In genomic region chr2:190533175-190533967, GRCh38 we compare ENCODE assay signal across 8 cellular contexts. TPM values are rescaled to one million over a fixed set of nuclear protein-coding genes. Genes with fewer than 3 reads are reported as not detected.
A peak's percentile ranks its signal among the peaks of the same experiment; 100 is the strongest.
DNase-seq lines count a peak whose midpoint lies in the region; ATAC-seq and TF ChIP-seq lines count a peak whose summit lies in the region.

No MANE protein-coding gene starts in this region.

- H3K27me3 Mint-ChIP-seq in activated B cell treated with CpG ODN at 0.5 μM for 24 hours (no peaks in the 10 kb centered on the region), glutamatergic neuron (ENCODE audit: unreplicated experiment) (no peaks in the 10 kb centered on the region)
- H3K27me3 Mint-ChIP-seq in stimulated activated memory B cell treated with anti-CD40 and anti-IgM and Interleukin-4, amounts not matched to agents 10 μg/mL and 1 μg/mL and 100 μg/mL, for 72 hours, result no peaks in the 10 kb centered on the region

- ATAC-seq in activated B cell treated with CpG ODN at 0.5 μM for 24 hours (ENCODE audit: low read depth), result no peak
- no peak for ATAC-seq in stimulated activated memory B cell treated with anti-CD40 and anti-IgM and Interleukin-4, amounts not matched to agents 10 μg/mL and 1 μg/mL and 100 μg/mL, for 72 hours

- peak; percentile 15 for DNase-seq in activated CD8-positive, alpha-beta memory T cell treated with anti-CD3 and anti-CD28 coated beads, Interleukin-2, amount 50 U/mL, for 24 hours (ENCODE audit: extremely low read depth)
- no peak for DNase-seq in activated CD8-positive, alpha-beta memory T cell treated with anti-CD3 and anti-CD28 coated beads, Interleukin-2, amount 50 U/mL, for 4 hours
- peak; percentile 33 for DNase-seq in activated B cell treated with CpG ODN at 0.5 μM for 24 hours
- no peak for DNase-seq in glutamatergic neuron
- no peak for DNase-seq in GM20000 (ENCODE audit: low spot score)
- no peak for DNase-seq in D341Med (ENCODE audit: low spot score)
- no peak for DNase-seq in GM03348 (ENCODE audit: low spot score)

- H3K36me3 Mint-ChIP-seq in activated B cell treated with CpG ODN at 0.5 μM for 24 hours (ENCODE audit: low read depth), result peaks cover 18% of the 10 kb centered on the region
- no peaks in the 10 kb centered on the region for H3K36me3 Mint-ChIP-seq in glutamatergic neuron (ENCODE audit: unreplicated experiment)
- H3K36me3 Mint-ChIP-seq in stimulated activated memory B cell treated with anti-CD40 and anti-IgM and Interleukin-4, amounts not matched to agents 10 μg/mL and 1 μg/mL and 100 μg/mL, for 72 hours, result peaks cover 19% of the 10 kb centered on the region

- peak overlapping the region; percentile 97 for H3K4me3 Mint-ChIP-seq in activated B cell treated with CpG ODN at 0.5 μM for 24 hours
- peak overlapping the region; percentile 94 for H3K4me3 Mint-ChIP-seq in glutamatergic neuron (ENCODE audit: unreplicated experiment)
- peak overlapping the region; percentile 93 for H3K4me3 Mint-ChIP-seq in stimulated activated memory B cell treated with anti-CD40 and anti-IgM and Interleukin-4, amounts not matched to agents 10 μg/mL and 1 μg/mL and 100 μg/mL, for 72 hours

- POLR2A ChIA-PET in activated B cell treated with CpG ODN at 0.5 μM for 24 hours (lab: Charles Lee), result interaction anchor here (0.6 to 4.6 kb wide), 23 partner anchors 7 to 446 kb away, joined by 3 to 38 read pairs (median 5); partner anchors contain the start of genes GLS and NAB1

- intact Hi-C loops in activated B cell treated with CpG ODN at 0.5 μM for 24 hours (cut with micrococcal nuclease), result loop anchor here (5.0 kb wide), 2 partner anchors 861 to 1144 kb away; partner anchors contain the start of genes ANKAR and NABP1

- H3K9me3 Mint-ChIP-seq in activated B cell treated with CpG ODN at 0.5 μM for 24 hours (peaks cover 11% of the 10 kb centered on the region), glutamatergic neuron (ENCODE audit: unreplicated experiment) (peaks cover 7% of the 10 kb centered on the region)
- peaks cover 3% of the 10 kb centered on the region for H3K9me3 Mint-ChIP-seq in stimulated activated memory B cell treated with anti-CD40 and anti-IgM and Interleukin-4, amounts not matched to agents 10 μg/mL and 1 μg/mL and 100 μg/mL, for 72 hours

- H3K27ac Mint-ChIP-seq in activated B cell treated with CpG ODN at 0.5 μM for 24 hours (peak overlapping the region; percentile 100), glutamatergic neuron (ENCODE audit: unreplicated experiment) (no peak overlapping the region)
- H3K27ac Mint-ChIP-seq in stimulated activated memory B cell treated with anti-CD40 and anti-IgM and Interleukin-4, amounts not matched to agents 10 μg/mL and 1 μg/mL and 100 μg/mL, for 72 hours, result peak overlapping the region; percentile 99

- CTCF ChIA-PET in activated B cell treated with CpG ODN at 0.5 μM for 24 hours (lab: Charles Lee), result interaction anchor here (1.6 kb wide), 1 partner anchor 146 kb away, joined by 5 read pairs; no protein-coding TSS in a partner anchor

- TF ChIP-seq CTCF in activated B cell treated with CpG ODN at 0.5 μM for 24 hours (IDR thresholded peaks at IDR 0.05) (no peak), glutamatergic neuron (IDR thresholded peaks at IDR 0.05; ENCODE audit: partially characterized antibody, unreplicated experiment) (no peak), GM20000 (IDR thresholded peaks at IDR 0.05; ENCODE audit: extremely low read depth, missing control alignments) (no peak)

- H3K4me1 Mint-ChIP-seq in activated B cell treated with CpG ODN at 0.5 μM for 24 hours, result peaks cover 67% of the 10 kb centered on the region
- H3K4me1 Mint-ChIP-seq in glutamatergic neuron (ENCODE audit: low read depth, unreplicated experiment), result no peaks in the 10 kb centered on the region
- peaks cover 58% of the 10 kb centered on the region for H3K4me1 Mint-ChIP-seq in stimulated activated memory B cell treated with anti-CD40 and anti-IgM and Interleukin-4, amounts not matched to agents 10 μg/mL and 1 μg/mL and 100 μg/mL, for 72 hours

RNA-seq across cellular contexts. Expression of gene NEMP2, which starts 1.2 kb away (rescaled TPM):
- total RNA-seq in activated B cell treated with CpG ODN at 0.5 μM for 24 hours, result 14.2 and 15.6 TPM in 2 replicates
- 2.1 TPM for total RNA-seq in glutamatergic neuron (ENCODE audit: unreplicated experiment)

Comparison
In these comparisons a context has a peak if more than half of its experiments do, and no peak if none do; other contexts are left out.
1. DNase-seq: peak in activated CD8-positive, alpha-beta memory T cell treated with anti-CD3 and anti-CD28 coated beads, Interleukin-2, amount 50 U/mL, for 24 hours (single experiment) and activated B cell treated with CpG ODN at 0.5 μM for 24 hours (single experiment); none in activated CD8-positive, alpha-beta memory T cell treated with anti-CD3 and anti-CD28 coated beads, Interleukin-2, amount 50 U/mL, for 4 hours (single experiment), glutamatergic neuron (single experiment), GM20000 (single experiment), D341Med (single experiment) and GM03348 (single experiment).
2. Peak in every context shown above with its lines, with median percentiles within 50 percentile points of each other: H3K4me3 Mint-ChIP-seq.